In the genomic region with DNA sequence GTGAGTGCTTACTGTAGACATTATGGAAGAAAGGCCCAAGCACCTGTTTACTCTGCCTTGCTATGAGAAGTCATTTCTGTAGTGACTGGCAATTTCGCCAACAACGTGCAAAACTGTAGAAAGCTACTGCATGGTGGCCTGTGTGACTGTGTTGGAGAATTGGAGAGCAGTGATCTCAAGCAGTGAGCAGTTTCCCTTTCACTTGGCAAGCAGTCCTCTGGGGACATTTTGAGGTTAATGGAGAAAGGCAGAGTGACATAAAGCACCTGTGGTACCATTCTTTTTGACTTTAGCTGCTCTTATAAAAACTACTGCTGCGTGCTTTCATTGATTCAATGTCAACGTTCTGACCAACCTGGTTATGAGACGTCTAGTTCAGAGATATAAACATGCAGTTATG, we compare ENCODE assay signal across 1 cellular context.
A peak's percentile ranks its signal among the peaks of the same experiment; 100 is the strongest.
TF ChIP-seq lines count a peak whose summit lies in the region.

No MANE protein-coding gene starts in this region.

TF ChIP-seq in GM12878, 131 proteins besides CTCF, POLR2A, EP300 and RAD21 (continued from another document and continues in another):
- TF ChIP-seq, protein P1, sequence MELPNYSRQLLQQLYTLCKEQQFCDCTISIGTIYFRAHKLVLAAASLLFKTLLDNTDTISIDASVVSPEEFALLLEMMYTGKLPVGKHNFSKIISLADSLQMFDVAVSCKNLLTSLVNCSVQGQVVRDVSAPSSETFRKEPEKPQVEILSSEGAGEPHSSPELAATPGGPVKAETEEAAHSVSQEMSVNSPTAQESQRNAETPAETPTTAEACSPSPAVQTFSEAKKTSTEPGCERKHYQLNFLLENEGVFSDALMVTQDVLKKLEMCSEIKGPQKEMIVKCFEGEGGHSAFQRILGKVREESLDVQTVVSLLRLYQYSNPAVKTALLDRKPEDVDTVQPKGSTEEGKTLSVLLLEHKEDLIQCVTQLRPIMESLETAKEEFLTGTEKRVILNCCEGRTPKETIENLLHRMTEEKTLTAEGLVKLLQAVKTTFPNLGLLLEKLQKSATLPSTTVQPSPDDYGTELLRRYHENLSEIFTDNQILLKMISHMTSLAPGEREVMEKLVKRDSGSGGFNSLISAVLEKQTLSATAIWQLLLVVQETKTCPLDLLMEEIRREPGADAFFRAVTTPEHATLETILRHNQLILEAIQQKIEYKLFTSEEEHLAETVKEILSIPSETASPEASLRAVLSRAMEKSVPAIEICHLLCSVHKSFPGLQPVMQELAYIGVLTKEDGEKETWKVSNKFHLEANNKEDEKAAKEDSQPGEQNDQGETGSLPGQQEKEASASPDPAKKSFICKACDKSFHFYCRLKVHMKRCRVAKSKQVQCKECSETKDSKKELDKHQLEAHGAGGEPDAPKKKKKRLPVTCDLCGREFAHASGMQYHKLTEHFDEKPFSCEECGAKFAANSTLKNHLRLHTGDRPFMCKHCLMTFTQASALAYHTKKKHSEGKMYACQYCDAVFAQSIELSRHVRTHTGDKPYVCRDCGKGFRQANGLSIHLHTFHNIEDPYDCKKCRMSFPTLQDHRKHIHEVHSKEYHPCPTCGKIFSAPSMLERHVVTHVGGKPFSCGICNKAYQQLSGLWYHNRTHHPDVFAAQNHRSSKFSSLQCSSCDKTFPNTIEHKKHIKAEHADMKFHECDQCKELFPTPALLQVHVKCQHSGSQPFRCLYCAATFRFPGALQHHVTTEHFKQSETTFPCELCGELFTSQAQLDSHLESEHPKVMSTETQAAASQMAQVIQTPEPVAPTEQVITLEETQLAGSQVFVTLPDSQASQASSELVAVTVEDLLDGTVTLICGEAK (IDR thresholded peaks at IDR 0.05; ENCODE audit: borderline replicate concordance): no peak
- TF ChIP-seq ZNF622 (IDR thresholded peaks at IDR 0.05): no peak
- no peak for TF ChIP-seq ZNF24 (IDR thresholded peaks at IDR 0.05)
- TF ChIP-seq PAX5 (IDR thresholded peaks at IDR 0.05; ENCODE audit: borderline replicate concordance, low read depth, low read length): 0 out of 2 replicates have a peak, but pooled peaks have one; percentile 29
- TF ChIP-seq ATF7 (IDR thresholded peaks at IDR 0.05; ENCODE audit: low read depth): 0 out of 2 replicates have a peak, but pooled peaks have one; percentile 33
- TF ChIP-seq, protein P2, sequence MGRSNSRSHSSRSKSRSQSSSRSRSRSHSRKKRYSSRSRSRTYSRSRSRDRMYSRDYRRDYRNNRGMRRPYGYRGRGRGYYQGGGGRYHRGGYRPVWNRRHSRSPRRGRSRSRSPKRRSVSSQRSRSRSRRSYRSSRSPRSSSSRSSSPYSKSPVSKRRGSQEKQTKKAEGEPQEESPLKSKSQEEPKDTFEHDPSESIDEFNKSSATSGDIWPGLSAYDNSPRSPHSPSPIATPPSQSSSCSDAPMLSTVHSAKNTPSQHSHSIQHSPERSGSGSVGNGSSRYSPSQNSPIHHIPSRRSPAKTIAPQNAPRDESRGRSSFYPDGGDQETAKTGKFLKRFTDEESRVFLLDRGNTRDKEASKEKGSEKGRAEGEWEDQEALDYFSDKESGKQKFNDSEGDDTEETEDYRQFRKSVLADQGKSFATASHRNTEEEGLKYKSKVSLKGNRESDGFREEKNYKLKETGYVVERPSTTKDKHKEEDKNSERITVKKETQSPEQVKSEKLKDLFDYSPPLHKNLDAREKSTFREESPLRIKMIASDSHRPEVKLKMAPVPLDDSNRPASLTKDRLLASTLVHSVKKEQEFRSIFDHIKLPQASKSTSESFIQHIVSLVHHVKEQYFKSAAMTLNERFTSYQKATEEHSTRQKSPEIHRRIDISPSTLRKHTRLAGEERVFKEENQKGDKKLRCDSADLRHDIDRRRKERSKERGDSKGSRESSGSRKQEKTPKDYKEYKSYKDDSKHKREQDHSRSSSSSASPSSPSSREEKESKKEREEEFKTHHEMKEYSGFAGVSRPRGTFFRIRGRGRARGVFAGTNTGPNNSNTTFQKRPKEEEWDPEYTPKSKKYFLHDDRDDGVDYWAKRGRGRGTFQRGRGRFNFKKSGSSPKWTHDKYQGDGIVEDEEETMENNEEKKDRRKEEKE (IDR thresholded peaks at IDR 0.05): no peak
- TF ChIP-seq RUNX3 (IDR thresholded peaks at IDR 0.05; ENCODE audit: low read length): peak; percentile 54
- no peak for TF ChIP-seq TAF1 (IDR thresholded peaks at IDR 0.05; ENCODE audit: borderline replicate concordance, low read depth, low read length)
- TF ChIP-seq WRNIP1 (IDR thresholded peaks at IDR 0.05; ENCODE audit: borderline replicate concordance, low read depth, low read length): no peak
- TF ChIP-seq, protein P3, sequence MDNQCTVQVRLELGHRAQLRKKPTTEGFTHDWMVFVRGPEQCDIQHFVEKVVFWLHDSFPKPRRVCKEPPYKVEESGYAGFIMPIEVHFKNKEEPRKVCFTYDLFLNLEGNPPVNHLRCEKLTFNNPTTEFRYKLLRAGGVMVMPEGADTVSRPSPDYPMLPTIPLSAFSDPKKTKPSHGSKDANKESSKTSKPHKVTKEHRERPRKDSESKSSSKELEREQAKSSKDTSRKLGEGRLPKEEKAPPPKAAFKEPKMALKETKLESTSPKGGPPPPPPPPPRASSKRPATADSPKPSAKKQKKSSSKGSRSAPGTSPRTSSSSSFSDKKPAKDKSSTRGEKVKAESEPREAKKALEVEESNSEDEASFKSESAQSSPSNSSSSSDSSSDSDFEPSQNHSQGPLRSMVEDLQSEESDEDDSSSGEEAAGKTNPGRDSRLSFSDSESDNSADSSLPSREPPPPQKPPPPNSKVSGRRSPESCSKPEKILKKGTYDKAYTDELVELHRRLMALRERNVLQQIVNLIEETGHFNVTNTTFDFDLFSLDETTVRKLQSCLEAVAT (IDR thresholded peaks at IDR 0.05): no peak
- TF ChIP-seq BHLHE40 (IDR thresholded peaks at IDR 0.05; ENCODE audit: borderline replicate concordance in 1 of 2, low read depth in 2 of 2, low read length in 1 of 2): no peak; a peak in 1 of 4 replicates
- TF ChIP-seq ZNF274 (IDR thresholded peaks at IDR 0.05; ENCODE audit: insufficient read depth, insufficient read length): no peak
- no peak for TF ChIP-seq RB1 (IDR thresholded peaks at IDR 0.05; ENCODE audit: borderline replicate concordance)
- no peak for TF ChIP-seq ZNF207 (IDR thresholded peaks at IDR 0.05; ENCODE audit: borderline replicate concordance)
- TF ChIP-seq IRF4 (IDR thresholded peaks at IDR 0.05; ENCODE audit: low read depth, low read length): 0 out of 2 replicates have a peak, but pooled peaks have one; percentile 49
- TF ChIP-seq EZH2 (IDR thresholded peaks at IDR 0.05; ENCODE audit: borderline replicate concordance, control insufficient read depth, low read depth, low read length): no peak
- TF ChIP-seq STAT3 (IDR thresholded peaks at IDR 0.05; ENCODE audit: low read depth, low read length): 0 out of 2 replicates have a peak, but pooled peaks have one; percentile 40
- TF ChIP-seq, protein P4, sequence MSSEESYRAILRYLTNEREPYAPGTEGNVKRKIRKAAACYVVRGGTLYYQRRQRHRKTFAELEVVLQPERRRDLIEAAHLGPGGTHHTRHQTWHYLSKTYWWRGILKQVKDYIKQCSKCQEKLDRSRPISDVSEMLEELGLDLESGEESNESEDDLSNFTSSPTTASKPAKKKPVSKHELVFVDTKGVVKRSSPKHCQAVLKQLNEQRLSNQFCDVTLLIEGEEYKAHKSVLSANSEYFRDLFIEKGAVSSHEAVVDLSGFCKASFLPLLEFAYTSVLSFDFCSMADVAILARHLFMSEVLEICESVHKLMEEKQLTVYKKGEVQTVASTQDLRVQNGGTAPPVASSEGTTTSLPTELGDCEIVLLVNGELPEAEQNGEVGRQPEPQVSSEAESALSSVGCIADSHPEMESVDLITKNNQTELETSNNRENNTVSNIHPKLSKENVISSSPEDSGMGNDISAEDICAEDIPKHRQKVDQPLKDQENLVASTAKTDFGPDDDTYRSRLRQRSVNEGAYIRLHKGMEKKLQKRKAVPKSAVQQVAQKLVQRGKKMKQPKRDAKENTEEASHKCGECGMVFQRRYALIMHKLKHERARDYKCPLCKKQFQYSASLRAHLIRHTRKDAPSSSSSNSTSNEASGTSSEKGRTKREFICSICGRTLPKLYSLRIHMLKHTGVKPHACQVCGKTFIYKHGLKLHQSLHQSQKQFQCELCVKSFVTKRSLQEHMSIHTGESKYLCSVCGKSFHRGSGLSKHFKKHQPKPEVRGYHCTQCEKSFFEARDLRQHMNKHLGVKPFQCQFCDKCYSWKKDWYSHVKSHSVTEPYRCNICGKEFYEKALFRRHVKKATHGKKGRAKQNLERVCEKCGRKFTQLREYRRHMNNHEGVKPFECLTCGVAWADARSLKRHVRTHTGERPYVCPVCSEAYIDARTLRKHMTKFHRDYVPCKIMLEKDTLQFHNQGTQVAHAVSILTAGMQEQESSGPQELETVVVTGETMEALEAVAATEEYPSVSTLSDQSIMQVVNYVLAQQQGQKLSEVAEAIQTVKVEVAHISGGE (CRISPR knock-in tag; IDR thresholded peaks at IDR 0.05): no peak
- TF ChIP-seq, protein P5, sequence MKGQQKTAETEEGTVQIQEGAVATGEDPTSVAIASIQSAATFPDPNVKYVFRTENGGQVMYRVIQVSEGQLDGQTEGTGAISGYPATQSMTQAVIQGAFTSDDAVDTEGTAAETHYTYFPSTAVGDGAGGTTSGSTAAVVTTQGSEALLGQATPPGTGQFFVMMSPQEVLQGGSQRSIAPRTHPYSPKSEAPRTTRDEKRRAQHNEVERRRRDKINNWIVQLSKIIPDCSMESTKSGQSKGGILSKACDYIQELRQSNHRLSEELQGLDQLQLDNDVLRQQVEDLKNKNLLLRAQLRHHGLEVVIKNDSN (IDR thresholded peaks at IDR 0.05; ENCODE audit: borderline replicate concordance, extremely low read length, insufficient read depth, low read depth, low read length): no peak
- TF ChIP-seq, protein P6, sequence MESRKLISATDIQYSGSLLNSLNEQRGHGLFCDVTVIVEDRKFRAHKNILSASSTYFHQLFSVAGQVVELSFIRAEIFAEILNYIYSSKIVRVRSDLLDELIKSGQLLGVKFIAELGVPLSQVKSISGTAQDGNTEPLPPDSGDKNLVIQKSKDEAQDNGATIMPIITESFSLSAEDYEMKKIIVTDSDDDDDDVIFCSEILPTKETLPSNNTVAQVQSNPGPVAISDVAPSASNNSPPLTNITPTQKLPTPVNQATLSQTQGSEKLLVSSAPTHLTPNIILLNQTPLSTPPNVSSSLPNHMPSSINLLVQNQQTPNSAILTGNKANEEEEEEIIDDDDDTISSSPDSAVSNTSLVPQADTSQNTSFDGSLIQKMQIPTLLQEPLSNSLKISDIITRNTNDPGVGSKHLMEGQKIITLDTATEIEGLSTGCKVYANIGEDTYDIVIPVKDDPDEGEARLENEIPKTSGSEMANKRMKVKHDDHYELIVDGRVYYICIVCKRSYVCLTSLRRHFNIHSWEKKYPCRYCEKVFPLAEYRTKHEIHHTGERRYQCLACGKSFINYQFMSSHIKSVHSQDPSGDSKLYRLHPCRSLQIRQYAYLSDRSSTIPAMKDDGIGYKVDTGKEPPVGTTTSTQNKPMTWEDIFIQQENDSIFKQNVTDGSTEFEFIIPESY (IDR thresholded peaks at IDR 0.05): no peak
- TF ChIP-seq, protein P7, sequence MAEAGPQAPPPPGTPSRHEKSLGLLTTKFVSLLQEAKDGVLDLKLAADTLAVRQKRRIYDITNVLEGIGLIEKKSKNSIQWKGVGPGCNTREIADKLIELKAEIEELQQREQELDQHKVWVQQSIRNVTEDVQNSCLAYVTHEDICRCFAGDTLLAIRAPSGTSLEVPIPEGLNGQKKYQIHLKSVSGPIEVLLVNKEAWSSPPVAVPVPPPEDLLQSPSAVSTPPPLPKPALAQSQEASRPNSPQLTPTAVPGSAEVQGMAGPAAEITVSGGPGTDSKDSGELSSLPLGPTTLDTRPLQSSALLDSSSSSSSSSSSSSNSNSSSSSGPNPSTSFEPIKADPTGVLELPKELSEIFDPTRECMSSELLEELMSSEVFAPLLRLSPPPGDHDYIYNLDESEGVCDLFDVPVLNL (IDR thresholded peaks at IDR 0.05; ENCODE audit: low read depth, low read length): no peak
- TF ChIP-seq, protein P8, sequence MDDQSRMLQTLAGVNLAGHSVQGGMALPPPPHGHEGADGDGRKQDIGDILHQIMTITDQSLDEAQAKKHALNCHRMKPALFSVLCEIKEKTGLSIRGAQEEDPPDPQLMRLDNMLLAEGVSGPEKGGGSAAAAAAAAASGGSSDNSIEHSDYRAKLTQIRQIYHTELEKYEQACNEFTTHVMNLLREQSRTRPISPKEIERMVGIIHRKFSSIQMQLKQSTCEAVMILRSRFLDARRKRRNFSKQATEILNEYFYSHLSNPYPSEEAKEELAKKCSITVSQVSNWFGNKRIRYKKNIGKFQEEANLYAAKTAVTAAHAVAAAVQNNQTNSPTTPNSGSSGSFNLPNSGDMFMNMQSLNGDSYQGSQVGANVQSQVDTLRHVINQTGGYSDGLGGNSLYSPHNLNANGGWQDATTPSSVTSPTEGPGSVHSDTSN (IDR thresholded peaks at IDR 0.05; ENCODE audit: insufficient replicate concordance, low read depth, low read length): peak; percentile 62
- TF ChIP-seq SIN3A (IDR thresholded peaks at IDR 0.05; ENCODE audit: low read depth, low read length): no peak
- TF ChIP-seq MTA3 (IDR thresholded peaks at IDR 0.05; ENCODE audit: borderline replicate concordance, low read length): no peak
- TF ChIP-seq NR2F1 (conservative IDR thresholded peaks at IDR 0.05): no peak
- TF ChIP-seq, protein P9, sequence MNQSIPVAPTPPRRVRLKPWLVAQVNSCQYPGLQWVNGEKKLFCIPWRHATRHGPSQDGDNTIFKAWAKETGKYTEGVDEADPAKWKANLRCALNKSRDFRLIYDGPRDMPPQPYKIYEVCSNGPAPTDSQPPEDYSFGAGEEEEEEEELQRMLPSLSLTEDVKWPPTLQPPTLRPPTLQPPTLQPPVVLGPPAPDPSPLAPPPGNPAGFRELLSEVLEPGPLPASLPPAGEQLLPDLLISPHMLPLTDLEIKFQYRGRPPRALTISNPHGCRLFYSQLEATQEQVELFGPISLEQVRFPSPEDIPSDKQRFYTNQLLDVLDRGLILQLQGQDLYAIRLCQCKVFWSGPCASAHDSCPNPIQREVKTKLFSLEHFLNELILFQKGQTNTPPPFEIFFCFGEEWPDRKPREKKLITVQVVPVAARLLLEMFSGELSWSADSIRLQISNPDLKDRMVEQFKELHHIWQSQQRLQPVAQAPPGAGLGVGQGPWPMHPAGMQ (IDR thresholded peaks at IDR 0.05; ENCODE audit: borderline replicate concordance): no peak
- no peak for TF ChIP-seq HCFC1 (IDR thresholded peaks at IDR 0.05; ENCODE audit: low read length)
- peak; percentile 78; the same call in 1 of the 2 replicates for TF ChIP-seq TCF12 (IDR thresholded peaks at IDR 0.05; ENCODE audit: low read depth, low read length)
- TF ChIP-seq, protein P10, sequence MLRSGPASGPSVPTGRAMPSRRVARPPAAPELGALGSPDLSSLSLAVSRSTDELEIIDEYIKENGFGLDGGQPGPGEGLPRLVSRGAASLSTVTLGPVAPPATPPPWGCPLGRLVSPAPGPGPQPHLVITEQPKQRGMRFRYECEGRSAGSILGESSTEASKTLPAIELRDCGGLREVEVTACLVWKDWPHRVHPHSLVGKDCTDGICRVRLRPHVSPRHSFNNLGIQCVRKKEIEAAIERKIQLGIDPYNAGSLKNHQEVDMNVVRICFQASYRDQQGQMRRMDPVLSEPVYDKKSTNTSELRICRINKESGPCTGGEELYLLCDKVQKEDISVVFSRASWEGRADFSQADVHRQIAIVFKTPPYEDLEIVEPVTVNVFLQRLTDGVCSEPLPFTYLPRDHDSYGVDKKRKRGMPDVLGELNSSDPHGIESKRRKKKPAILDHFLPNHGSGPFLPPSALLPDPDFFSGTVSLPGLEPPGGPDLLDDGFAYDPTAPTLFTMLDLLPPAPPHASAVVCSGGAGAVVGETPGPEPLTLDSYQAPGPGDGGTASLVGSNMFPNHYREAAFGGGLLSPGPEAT (IDR thresholded peaks at IDR 0.05; ENCODE audit: low read depth): no peak
